In the genomic region with DNA sequence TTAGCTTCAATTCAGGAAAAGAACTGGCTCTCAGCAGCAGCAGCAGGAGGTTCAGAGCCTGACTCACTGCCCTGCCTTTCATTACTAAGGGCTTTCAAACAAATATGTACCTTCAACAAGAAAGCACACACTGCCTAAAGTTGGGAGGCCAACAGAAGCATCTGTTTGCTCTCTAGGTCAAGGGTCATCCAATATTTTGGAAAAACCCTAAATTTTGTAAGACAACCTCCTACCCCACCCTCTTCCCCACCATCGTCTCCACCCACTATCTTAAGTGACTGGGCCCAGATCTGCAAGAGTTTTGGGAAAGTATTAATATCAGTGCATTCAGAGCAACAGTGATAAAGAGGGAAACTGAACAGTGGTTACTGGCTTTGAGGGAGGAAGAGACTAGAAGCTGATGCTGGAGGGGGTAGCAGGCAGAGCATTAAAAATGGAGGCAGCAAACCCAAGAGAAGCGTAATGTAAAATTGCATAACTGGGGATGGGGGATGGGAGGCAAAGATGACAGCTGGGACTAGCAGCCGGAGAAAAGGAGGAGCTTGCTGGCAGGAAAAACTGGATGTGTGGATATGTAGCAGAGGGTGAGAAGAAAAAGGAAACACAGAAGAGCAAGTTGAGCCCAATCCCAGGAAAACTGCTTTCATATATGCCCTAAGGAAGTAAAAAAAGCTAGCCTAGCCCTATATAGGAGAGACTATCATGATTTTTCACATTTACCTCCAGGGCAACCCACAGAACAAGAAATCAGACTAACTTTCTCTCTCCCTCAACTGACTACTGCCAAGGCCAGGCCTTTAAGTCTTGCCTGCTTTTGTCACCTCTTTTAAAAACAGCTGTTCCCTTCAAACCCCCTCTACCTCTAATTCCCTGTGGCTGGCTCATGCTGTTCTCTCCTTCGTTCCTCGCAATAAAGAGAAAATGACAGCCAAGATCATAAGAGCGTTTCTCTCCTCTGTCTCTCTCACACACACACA, we compare ENCODE assay signal across 8 cellular contexts.
DNase-seq lines count a peak whose midpoint lies in the region; ATAC-seq and TF ChIP-seq lines count a peak whose summit lies in the region.

No MANE protein-coding gene starts in this region.

- H3K9me2 ChIP-seq in MM.1S (replicated peaks; ENCODE audit: insufficient read depth, low read length), result no peaks in the 10 kb centered on the region

- H3K27ac ChIP-seq in BLaER1 (no peak overlapping the region), mucosa of rectum (ENCODE audit: low read depth in 2 of 2, low read length in 2 of 2) (peak overlapping the region; percentile 38 to 39), MM.1S (ENCODE audit: low read length) (no peak overlapping the region)

- H3K4me2 ChIP-seq in BLaER1, result 0 out of 2 replicates have a peak overlapping the region, but pooled peaks have one; percentile 27
- no peak overlapping the region for H3K4me2 ChIP-seq in MM.1S (ENCODE audit: low read depth, low read length)

- H3K9ac ChIP-seq in BLaER1 (no peak overlapping the region), endocrine pancreas (ENCODE audit: control insufficient read depth, insufficient read depth, low read length) (no peak overlapping the region), mucosa of rectum (ENCODE audit: low read depth in 1 of 2, low read length in 2 of 2) (peak overlapping the region; percentile 9 to 35), MM.1S (ENCODE audit: low read length) (no peak overlapping the region)

- peak; percentile 74 for DNase-seq in NCI-H69 (lab: John Stamatoyannopoulos, UW)
- no peak for DNase-seq in ecto neural progenitor cell (ENCODE audit: low spot score)
- no peak for DNase-seq in MM.1S

- H3K9me3 ChIP-seq in BLaER1, result peaks cover 1% of the 10 kb centered on the region
- no peaks in the 10 kb centered on the region for H3K9me3 ChIP-seq in endocrine pancreas (ENCODE audit: control insufficient read depth, low read length)
- no peaks in the 10 kb centered on the region for H3K9me3 ChIP-seq in mucosa of rectum (ENCODE audit: control insufficient read depth in 2 of 2, low read length in 2 of 2)
- no peaks in the 10 kb centered on the region for H3K9me3 ChIP-seq in MM.1S (replicated peaks; ENCODE audit: insufficient read depth, low read length)

- H3K27me3 ChIP-seq in BLaER1, result no peaks in the 10 kb centered on the region
- H3K27me3 ChIP-seq in endocrine pancreas (ENCODE audit: control insufficient read depth, insufficient read depth, low read length), result no peaks in the 10 kb centered on the region
- H3K27me3 ChIP-seq in mucosa of rectum (ENCODE audit: control insufficient read depth in 2 of 2, insufficient read depth in 2 of 2, low read length in 2 of 2), result no peaks in the 10 kb centered on the region
- H3K27me3 ChIP-seq in MM.1S (replicated peaks; ENCODE audit: insufficient read depth, low read length), result no peaks in the 10 kb centered on the region

- H4K20me1 ChIP-seq in BLaER1 (peaks cover 98% of the 10 kb centered on the region), MM.1S (ENCODE audit: insufficient read depth, low read length) (peaks cover 14% of the 10 kb centered on the region)

- no peak for TF ChIP-seq CTCF in MM.1S (IDR thresholded peaks at IDR 0.05; ENCODE audit: low read length)

- H3K79me2 ChIP-seq in MM.1S (ENCODE audit: low read length), result peaks cover 95% of the 10 kb centered on the region

- ATAC-seq in HG03039 (IDR thresholded peaks at IDR 0.05; ENCODE audit: unreplicated experiment), result no peak
- ATAC-seq in GM21381 (IDR thresholded peaks at IDR 0.05; ENCODE audit: unreplicated experiment), result no peak

- H3F3A ChIP-seq in MM.1S (ENCODE audit: insufficient read depth, low read length), result no peaks in the 10 kb centered on the region

- H3K36me3 ChIP-seq in BLaER1, result peaks cover 8% of the 10 kb centered on the region; the same call in 1 of the 2 replicates
- no peaks in the 10 kb centered on the region for H3K36me3 ChIP-seq in endocrine pancreas (ENCODE audit: control insufficient read depth, insufficient read depth, low read length)
- H3K36me3 ChIP-seq in mucosa of rectum (ENCODE audit: control insufficient read depth in 2 of 2, insufficient read depth in 2 of 2, low read length in 2 of 2), result no peaks in the 10 kb centered on the region
- H3K36me3 ChIP-seq in MM.1S (replicated peaks; ENCODE audit: insufficient read depth, low read length), result no peaks in the 10 kb centered on the region

- peaks cover 33% of the 10 kb centered on the region for H3K4me1 ChIP-seq in BLaER1
- H3K4me1 ChIP-seq in endocrine pancreas (ENCODE audit: control insufficient read depth, insufficient read depth, low read length), result peaks cover 23% of the 10 kb centered on the region
- H3K4me1 ChIP-seq in mucosa of rectum (ENCODE audit: control insufficient read depth in 2 of 2, insufficient read depth in 2 of 2, low read length in 2 of 2), result peaks cover 24 to 30% of the 10 kb centered on the region in 2 donors
- no peaks in the 10 kb centered on the region for H3K4me1 ChIP-seq in MM.1S (ENCODE audit: low read length)

- no peak overlapping the region for H3K4me3 ChIP-seq in BLaER1
- H3K4me3 ChIP-seq in endocrine pancreas (ENCODE audit: control insufficient read depth, insufficient read depth, low read length), result peak overlapping the region; percentile 45
- peak overlapping the region in 1 of 2 donors; percentile 37 for H3K4me3 ChIP-seq in mucosa of rectum (ENCODE audit: low read length in 2 of 2)
- H3K4me3 ChIP-seq in MM.1S (ENCODE audit: low read length), result no peak overlapping the region

- H2AFZ ChIP-seq in MM.1S (ENCODE audit: low read length), result no peak overlapping the region

Comparison
In these comparisons a context has a peak if more than half of its experiments do, and no peak if none do; other contexts are left out.
1. H3K27ac ChIP-seq: peak in mucosa of rectum (2 of 2); none in BLaER1 (single experiment) and MM.1S (single experiment).
2. H3K9ac ChIP-seq: peak in mucosa of rectum (2 of 2); none in BLaER1 (single experiment), endocrine pancreas (single experiment) and MM.1S (single experiment).